ENCODE assay signal across 17 cellular contexts in the genomic region with DNA sequence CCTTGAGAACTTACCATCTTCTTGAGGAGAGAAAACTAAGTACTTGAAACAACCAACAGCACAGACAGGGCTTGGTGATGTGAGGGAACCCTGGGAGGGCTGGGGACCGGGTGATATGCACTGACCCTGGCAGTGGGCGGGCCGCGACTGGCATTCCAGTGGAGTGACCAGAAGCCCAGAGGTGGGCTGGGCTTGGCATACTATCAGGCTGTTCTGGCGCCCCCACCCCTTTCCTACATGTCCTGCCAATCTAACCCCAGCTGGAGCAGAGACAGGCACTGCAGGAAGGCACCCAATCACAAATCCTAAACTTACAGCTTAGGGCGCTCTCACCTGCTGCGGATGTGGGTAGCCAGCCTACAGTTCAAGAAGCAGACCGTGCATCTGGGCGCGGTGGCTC. TPM values are rescaled to one million over a fixed set of nuclear protein-coding genes. Genes with fewer than 3 reads are reported as not detected.
A peak's percentile ranks its signal among the peaks of the same experiment; 100 is the strongest.
DNase-seq lines count a peak whose midpoint lies in the region; ATAC-seq and TF ChIP-seq lines count a peak whose summit lies in the region.
"Had no signal": no experiment of that assay in that cellular context is flagged by ENCODE, and none has a peak within 500 bp of the region (broad histone marks: within the 10 kb centered on the region; RNA-seq: fewer than 3 reads in every experiment).

No MANE protein-coding gene starts in this region.

- H3K4me3 Mint-ChIP-seq in chondrocyte (ENCODE audit: unreplicated experiment) = no peak overlapping the region
- H3K4me3 Mint-ChIP-seq: activated T-helper 17 cell treated with anti-CD3 and anti-CD28 coated beads, Interleukin-2, amount 50 U/mL, for 72 hours; CD4-positive, CD25-positive, alpha-beta regulatory T cell; endodermal cell; stimulated activated naive B cell treated with anti-CD40 and anti-IgM and Interleukin-4, amounts not matched to agents 10 μg/mL and 1 μg/mL and 100 μg/mL, for 72 hours; T-helper 2 cell treated with Interferon-gamma antibody and Interleukin-4, amounts not matched to agents 5 μg/mL and 100 μg/mL, for 36 hours had no signal

- intact Hi-C loops in lower lobe of right lung (cut with DNase I) = no loop called here
- intact Hi-C loops in transverse colon (cut with DNase I; ENCODE audit: low total_unique reads) = no loop called here

- DNase-seq in LoVo (ENCODE audit: low spot score) (peak; percentile 40), chondrocyte (ENCODE audit: low spot score) (no peak), lower lobe of right lung (no peak), transverse colon (no peak), NCI-H2107 treated with DMSO at 0.1 percent for 48 hours (lab: John Stamatoyannopoulos, UW; ENCODE audit: unreplicated experiment) (no peak)
- DNase-seq: activated CD4-positive, alpha-beta T cell treated with anti-CD3 and anti-CD28 coated beads, Interleukin-2, amount 50 U/mL, for 4 hours; CD4-positive, CD25-positive, alpha-beta regulatory T cell; endodermal cell; NCI-H1105 treated with DMSO at 0.1 percent for 48 hours; NCI-H446; stimulated activated CD4-positive, alpha-beta T cell treated with anti-CD3 and anti-CD28 coated beads, Interleukin-4, amount 100 ng/mL, for 1 hour; stimulated activated naive B cell treated with anti-CD40 and anti-IgM and Interleukin-4, amounts not matched to agents 10 μg/mL and 1 μg/mL and 100 μg/mL, for 72 hours had no signal

- in situ Hi-C loops in transverse colon (cut with MboI; ENCODE audit: low pct_ligation_motif_present in 1 of 4, low pct_unique_long_range_greater_than_20kb in 1 of 4, low sequenced_read_pairs in 3 of 4) = no loop called here

- H3K4me1 ChIP-seq in lower lobe of right lung = peaks cover 60% of the 10 kb centered on the region
- H3K4me1 ChIP-seq in transverse colon = peaks cover 41 to 52% (median 44%) of the 10 kb centered on the region in 4 donors

- H3K27ac ChIP-seq in lower lobe of right lung (peak overlapping the region; percentile 94), transverse colon (peak overlapping the region; percentile 92 to 98 (median 96))

- H3K4me3 ChIP-seq in lower lobe of right lung = no peak overlapping the region
- no peak overlapping the region for H3K4me3 ChIP-seq in transverse colon

- peaks cover 52% of the 10 kb centered on the region for H3K4me1 Mint-ChIP-seq in chondrocyte (ENCODE audit: low read depth)
- H3K4me1 Mint-ChIP-seq: activated T-helper 17 cell treated with anti-CD3 and anti-CD28 coated beads, Interleukin-2, amount 50 U/mL, for 72 hours had no signal

- no peak for TF ChIP-seq POLR2A in transverse colon (IDR thresholded peaks at IDR 0.05)

- WGBS in transverse colon (ENCODE audit: low coverage in 1 of 2), 2 donors = 86% methylated on average over 10 of the region's 10 CpGs; no CpG with 5 or more reads in 1 of the 2 donors

- TF ChIP-seq CTCF in chondrocyte (IDR thresholded peaks at IDR 0.05) (no peak), lower lobe of right lung (IDR thresholded peaks at IDR 0.05) (no peak), transverse colon (IDR thresholded peaks at IDR 0.05) (no peak)

- peaks cover 19% of the 10 kb centered on the region for H3K36me3 Mint-ChIP-seq in chondrocyte (ENCODE audit: low read depth)

- peak overlapping the region; percentile 33 for H3K27ac Mint-ChIP-seq in chondrocyte (ENCODE audit: unreplicated experiment)
- H3K27ac Mint-ChIP-seq: activated T-helper 17 cell treated with anti-CD3 and anti-CD28 coated beads, Interleukin-2, amount 50 U/mL, for 72 hours; CD4-positive, CD25-positive, alpha-beta regulatory T cell; endodermal cell; stimulated activated naive B cell treated with anti-CD40 and anti-IgM and Interleukin-4, amounts not matched to agents 10 μg/mL and 1 μg/mL and 100 μg/mL, for 72 hours; T-helper 2 cell treated with Interferon-gamma antibody and Interleukin-4, amounts not matched to agents 5 μg/mL and 100 μg/mL, for 36 hours had no signal

- no peaks in the 10 kb centered on the region for H3K9me3 Mint-ChIP-seq in chondrocyte (ENCODE audit: low read depth)
- H3K9me3 Mint-ChIP-seq: activated T-helper 17 cell treated with anti-CD3 and anti-CD28 coated beads, Interleukin-2, amount 50 U/mL, for 72 hours; CD4-positive, CD25-positive, alpha-beta regulatory T cell; endodermal cell; stimulated activated naive B cell treated with anti-CD40 and anti-IgM and Interleukin-4, amounts not matched to agents 10 μg/mL and 1 μg/mL and 100 μg/mL, for 72 hours; T-helper 2 cell treated with Interferon-gamma antibody and Interleukin-4, amounts not matched to agents 5 μg/mL and 100 μg/mL, for 36 hours had no signal

- no peaks in the 10 kb centered on the region for H3K27me3 ChIP-seq in lower lobe of right lung (ENCODE audit: low read depth)
- no peaks in the 10 kb centered on the region for H3K27me3 ChIP-seq in transverse colon

- H3K9me3 ChIP-seq in lower lobe of right lung = no peaks in the 10 kb centered on the region
- no peaks in the 10 kb centered on the region for H3K9me3 ChIP-seq in transverse colon

- H3K36me3 ChIP-seq in lower lobe of right lung (peaks cover 51% of the 10 kb centered on the region), transverse colon (peaks cover 0 to 40% (median 6%) of the 10 kb centered on the region in 4 donors)

- no peak for TF ChIP-seq EP300 in transverse colon (IDR thresholded peaks at IDR 0.05; ENCODE audit: low read depth)

- H3K27me3 Mint-ChIP-seq in chondrocyte (ENCODE audit: low read depth) = no peaks in the 10 kb centered on the region
- H3K27me3 Mint-ChIP-seq: activated T-helper 17 cell treated with anti-CD3 and anti-CD28 coated beads, Interleukin-2, amount 50 U/mL, for 72 hours; CD4-positive, CD25-positive, alpha-beta regulatory T cell; progenitor cell of endocrine pancreas; stimulated activated naive B cell treated with anti-CD40 and anti-IgM and Interleukin-4, amounts not matched to agents 10 μg/mL and 1 μg/mL and 100 μg/mL, for 72 hours had no signal

- ATAC-seq in lower lobe of right lung (no peak), GM19023 (IDR thresholded peaks at IDR 0.05; ENCODE audit: unreplicated experiment) (no peak), GM18502 (IDR thresholded peaks at IDR 0.05; ENCODE audit: poor library complexity, unreplicated experiment) (no peak)
- ATAC-seq: activated T-helper 17 cell treated with anti-CD3 and anti-CD28 coated beads, Interleukin-2, amount 50 U/mL, for 72 hours; stimulated activated naive B cell treated with anti-CD40 and anti-IgM and Interleukin-4, amounts not matched to agents 10 μg/mL and 1 μg/mL and 100 μg/mL, for 72 hours had no signal

RNA-seq across cellular contexts. Expression of a gene that starts 54.0 kb away (rescaled TPM):
- 23.1 to 24.8 TPM (median 23.6 TPM) in 3 replicates for total RNA-seq in chondrocyte
- 7.1 TPM for total RNA-seq in lower lobe of right lung
- 10 to 100 TPM in 1 of 4 donors, 1 to 10 TPM in 3; 6.4 to 10.1 (median 7.7) TPM for total RNA-seq in transverse colon

RNA-seq across cellular contexts. Expression of a gene that starts 56.9 kb away (rescaled TPM):
- total RNA-seq in chondrocyte (47.9 to 49.8 TPM (median 49.5 TPM) in 3 replicates), lower lobe of right lung (78.8 TPM), transverse colon (100 to 1,000 TPM; 121 to 265 (median 129) TPM)
